Comparison of ENCODE assay signal across 7 cellular contexts in the genomic region with DNA sequence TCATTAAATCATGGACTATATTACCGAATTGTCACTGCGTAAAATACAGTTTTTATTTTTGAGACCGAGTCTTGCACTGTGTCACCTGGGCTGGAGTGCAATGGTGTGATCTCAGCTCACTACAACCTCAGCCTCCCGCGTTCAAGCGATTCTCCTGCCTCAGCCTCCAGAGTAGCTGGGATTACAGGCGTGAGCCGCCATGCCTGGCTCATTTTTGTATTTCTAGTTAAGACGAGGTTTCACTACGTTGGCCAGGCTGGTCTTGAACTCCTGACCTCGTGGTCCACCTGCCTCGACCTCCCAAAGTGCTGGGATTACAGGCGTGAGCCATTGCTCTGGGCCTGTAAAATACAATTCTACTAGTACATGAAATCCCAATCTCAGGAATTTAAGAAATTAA. TPM values are rescaled to one million over a fixed set of nuclear protein-coding genes. Genes with fewer than 3 reads are reported as not detected.
A peak's percentile ranks its signal among the peaks of the same experiment; 100 is the strongest.
DNase-seq lines count a peak whose midpoint lies in the region; ATAC-seq, FAIRE-seq and TF ChIP-seq lines count a peak whose summit lies in the region.
"Not testable (repeated sequence)": the region's sequence is repeated elsewhere in the genome, so short reads cannot be mapped to it uniquely, and the experiment has no call there.

No MANE protein-coding gene starts in this region.

- H3K9ac ChIP-seq in BLaER1, GM23248: not testable (repeated sequence)
- H3K9ac ChIP-seq in K562 (ENCODE audit: insufficient read depth in 1 of 2, low read depth in 2 of 2, low read length in 2 of 2), result peak overlapping the region; percentile 9 to 87

- not testable (repeated sequence) for H3K4me3 Mint-ChIP-seq in activated T-cell treated with anti-CD3 and anti-CD28 coated beads, Interleukin-2, amount 50 U/mL, for 24 hours
- H3K4me3 Mint-ChIP-seq in natural killer cell, result peak overlapping the region; percentile 13

- peaks cover 56% of the 10 kb centered on the region for H3K4me1 Mint-ChIP-seq in activated T-cell treated with anti-CD3 and anti-CD28 coated beads, Interleukin-2, amount 50 U/mL, for 24 hours (ENCODE audit: low read depth)
- H3K4me1 Mint-ChIP-seq in natural killer cell, result peaks cover 59 to 61% of the 10 kb centered on the region in 2 donors

- WGBS in GM23248 (ENCODE audit: low coverage in 1 of 2, low lambda C conversion rate in 2 of 2, missing lambda C conversion rate in 2 of 2), 2 experiments, result 84 to 87% methylated on average over 13 of the region's 13 CpGs
- 46% methylated on average over 13 of the region's 13 CpGs for WGBS in K562 (ENCODE audit: insufficient coverage, low coverage, missing lambda C conversion rate)

- not testable (repeated sequence) for TF ChIP-seq POLR2A in K562 (conservative IDR thresholded peaks at IDR 0.05)

- POLR2A ChIA-PET in PC-9 (lab: Charles Lee; ENCODE audit: unreplicated experiment), result not testable (repeated sequence)
- POLR2A ChIA-PET in K562 (lab: Yijun Ruan, JAX), result interaction anchor here (0.9 to 2.0 kb wide), 3 partner anchors 9 to 119 kb away, joined by 4 to 18 read pairs (median 4); a partner anchor contains a TSS

- TSS peak; percentile 4 for BruUV-seq in PC-9 (replicated peaks; lab: Mats Ljungman, UMichigan)
- not testable (repeated sequence) for BruUV-seq in K562 (replicated peaks; lab: Mats Ljungman, UMichigan)

- peak overlapping the region; percentile 26 for H3K27ac Mint-ChIP-seq in activated T-cell treated with anti-CD3 and anti-CD28 coated beads, Interleukin-2, amount 50 U/mL, for 24 hours
- H3K27ac Mint-ChIP-seq in natural killer cell, result not testable (repeated sequence)

- H4K20me1 ChIP-seq in BLaER1, result peaks cover 74% of the 10 kb centered on the region
- H4K20me1 ChIP-seq in GM23248 (ENCODE audit: insufficient read depth), result peaks cover 38% of the 10 kb centered on the region
- peaks cover 63% of the 10 kb centered on the region for H4K20me1 ChIP-seq in PC-9 (ENCODE audit: insufficient read depth)
- H4K20me1 ChIP-seq in K562 (replicated peaks; ENCODE audit: control insufficient read depth, insufficient read depth, low read length), result not testable (repeated sequence)

- not testable (repeated sequence) for TF ChIP-seq CTCF in PC-9 (conservative IDR thresholded peaks at IDR 0.05); K562 (IDR thresholded peaks at IDR 0.05 in 2 of 3, conservative IDR thresholded peaks at IDR 0.05 in 1 of 3; ENCODE audit: insufficient read depth in 2 of 3, low read depth in 1 of 3, low read length in 3 of 3); natural killer cell (IDR thresholded peaks at IDR 0.05)

- peaks cover 86% of the 10 kb centered on the region for H3K79me2 ChIP-seq in GM23248 (ENCODE audit: insufficient read depth)
- H3K79me2 ChIP-seq in PC-9 (ENCODE audit: low read depth), result peaks cover 86% of the 10 kb centered on the region
- H3K79me2 ChIP-seq in K562 (ENCODE audit: control insufficient read depth, insufficient read depth, low read length), result peaks cover 91% of the 10 kb centered on the region

- not testable (repeated sequence) for FAIRE-seq in K562 (lab: Jason Lieb, UNC)

- ATAC-seq in K562; Right ventricle myocardium superior (ENCODE audit: poor library complexity); natural killer cell: not testable (repeated sequence)

- H3K9me3 Mint-ChIP-seq in activated T-cell treated with anti-CD3 and anti-CD28 coated beads, Interleukin-2, amount 50 U/mL, for 24 hours; natural killer cell: not testable (repeated sequence)

- H3K4me3 ChIP-seq in BLaER1, PC-9: not testable (repeated sequence)
- H3K4me3 ChIP-seq in GM23248, result peak overlapping the region; percentile 82; the same call in 1 of the 2 replicates
- peak overlapping the region; percentile 10; the same call in 1 of the 2 replicates for H3K4me3 ChIP-seq in K562

- CTCF ChIA-PET in PC-9 (lab: Charles Lee); K562 (lab: Yijun Ruan, JAX; ENCODE audit: low intra/inter-chr PET ratio): not testable (repeated sequence)

- H3K36me3 Mint-ChIP-seq in activated T-cell treated with anti-CD3 and anti-CD28 coated beads, Interleukin-2, amount 50 U/mL, for 24 hours (ENCODE audit: low read depth), result peaks cover 34% of the 10 kb centered on the region
- not testable (repeated sequence) for H3K36me3 Mint-ChIP-seq in natural killer cell

- intact Hi-C loops in PC-9 (cut with micrococcal nuclease; ENCODE audit: unreplicated experiment); K562 (cut with micrococcal nuclease); natural killer cell (cut with micrococcal nuclease): not testable (repeated sequence)
- intact Hi-C loops in Right ventricle myocardium superior (cut with DNase I), result loop anchor here (10.0 kb wide), 3 partner anchors 57 to 203 kb away; a partner anchor contains a TSS

- H3K4me1 ChIP-seq in BLaER1 (peaks cover 56% of the 10 kb centered on the region), GM23248 (ENCODE audit: insufficient read depth) (peaks cover 39% of the 10 kb centered on the region), PC-9 (replicated peaks; ENCODE audit: insufficient read depth) (peaks cover 22% of the 10 kb centered on the region), K562 (replicated peaks in 1 of 2; ENCODE audit: control insufficient read depth in 2 of 2, insufficient read depth in 2 of 2, low read length in 2 of 2) (peaks cover 12 to 25% of the 10 kb centered on the region in 2 experiments)

- not testable (repeated sequence) for H3K36me3 ChIP-seq in BLaER1; GM23248 (ENCODE audit: low read depth)
- H3K36me3 ChIP-seq in PC-9 (ENCODE audit: low read depth) (peaks cover 14% of the 10 kb centered on the region; the same call in 1 of the 2 replicates), K562 (ENCODE audit: control insufficient read depth, insufficient read depth, low read length) (peaks cover 13% of the 10 kb centered on the region; the same call in 2 of the 3 replicates)

- TF ChIP-seq EP300 in K562 (IDR thresholded peaks at IDR 0.05; ENCODE audit: low read length), result not testable (repeated sequence)

- H3K9me2 ChIP-seq in GM23248 (ENCODE audit: insufficient read depth); PC-9 (ENCODE audit: insufficient read depth): not testable (repeated sequence)

- in situ Hi-C loops in GM23248 (cut with MboI); K562 (cut with MboI): not testable (repeated sequence)

- DNase-seq in GM23248; PC-9; activated T-cell treated with anti-CD3 and anti-CD28 coated beads, Interleukin-2, amount 50 U/mL, for 24 hours; natural killer cell: not testable (repeated sequence)
- DNase-seq in K562 (ENCODE audit: extremely low read depth in 1 of 4, low spot score in 3 of 4), result peak in 1 of 4 experiments; percentile 34
- DNase-seq in Right ventricle myocardium superior, result peak; percentile 40

- H3F3A ChIP-seq in GM23248 (ENCODE audit: insufficient read depth), result peaks cover 26% of the 10 kb centered on the region
- H3F3A ChIP-seq in PC-9 (ENCODE audit: insufficient read depth, low read depth), result not testable (repeated sequence)

- H3K27me3 Mint-ChIP-seq in activated T-cell treated with anti-CD3 and anti-CD28 coated beads, Interleukin-2, amount 50 U/mL, for 24 hours; natural killer cell (ENCODE audit: low read depth in 2 of 2): not testable (repeated sequence)

- not testable (repeated sequence) for H3K27me3 ChIP-seq in BLaER1; GM23248 (replicated peaks; ENCODE audit: insufficient read depth); PC-9 (ENCODE audit: insufficient read depth, low read depth); K562 (ENCODE audit: control insufficient read depth in 2 of 2, insufficient read depth in 2 of 2, low read length in 2 of 2)

- not testable (repeated sequence) for H3K9me1 ChIP-seq in K562 (ENCODE audit: control insufficient read depth, insufficient read depth, low read length)

- H2AFZ ChIP-seq in GM23248; PC-9; K562 (ENCODE audit: low read depth, low read length): not testable (repeated sequence)

- not testable (repeated sequence) for TF ChIP-seq RAD21 in K562 (CRISPR knock-in tag; conservative IDR thresholded peaks at IDR 0.05 in 1 of 2, IDR thresholded peaks at IDR 0.05 in 1 of 2)

- H3K27ac ChIP-seq in BLaER1, GM23248, PC-9: not testable (repeated sequence)
- H3K27ac ChIP-seq in K562 (ENCODE audit: extremely low read depth, low read depth, low read length), result peak overlapping the region; percentile 45; the same call in 2 of the 3 replicates

- H3K4me2 ChIP-seq in BLaER1, result peak overlapping the region; percentile 83
- H3K4me2 ChIP-seq in GM23248 (ENCODE audit: unreplicated experiment), result peak overlapping the region; percentile 96
- H3K4me2 ChIP-seq in PC-9, result peak overlapping the region; percentile 82
- peak overlapping the region; percentile 90 for H3K4me2 ChIP-seq in K562 (ENCODE audit: insufficient read depth, low read length)

- not testable (repeated sequence) for H3K9me3 ChIP-seq in BLaER1; GM23248 (ENCODE audit: low read depth); PC-9 (ENCODE audit: insufficient read depth, low read depth); K562 (replicated peaks; ENCODE audit: control insufficient read depth, insufficient read depth, low read depth, low read length)

RNA-seq across cellular contexts. Expression of a gene that starts 4.4 kb away (rescaled TPM):
- total RNA-seq in GM23248 (2014; rRNA removed; shearing (Covaris generic)), result 25.8 and 33.1 TPM in 2 replicates
- polyA plus RNA-seq in GM23248 (2016; fragmentation: Nextera tagmentation; extraction: Ambion mirVana) (14.2 and 15.7 TPM in 2 replicates), K562 (2011; rRNA removed) (38.3 and 42.0 TPM in 2 replicates), K562 (2014; fragmentation: Illumina TruSeq; extraction: Trizol) (37.0 and 44.5 TPM in 2 replicates), K562 (2014; fragmentation: Nextera tagmentation; extraction: Ambion mirVana) (10 to 100 TPM in 1 of 2 experiments, 1 to 10 TPM in 1; 8.8 to 11.8 TPM), K562 (2014; rRNA removed) (23.1 and 34.9 TPM in 2 replicates)
- total RNA-seq in PC-9 (2021) (49.3 and 49.4 TPM in 2 replicates), K562 (2014; rRNA removed) (18.5 and 24.1 TPM in 2 replicates), K562 (2014; rRNA removed; fragmentation: Illumina TruSeq; extraction: Trizol) (23.3 and 26.0 TPM in 2 replicates), K562 (2015; rRNA removed; fragmentation: Illumina TruSeq; extraction: Trizol) (19.6 and 20.5 TPM in 2 replicates), K562 (2021) (39.7 and 40.7 TPM in 2 replicates), Right ventricle myocardium superior (38.2 TPM), natural killer cell (100 to 1,000 TPM; 104 to 110 (median 105) TPM)
- total RNA-seq in K562 (2011; cell fraction: chromatin; rRNA removed; ENCODE audit: low replicate concordance), result 50.8 and 180 TPM in 2 replicates
- 23.8 and 31.2 TPM in 2 replicates for total RNA-seq in K562 (2011; cell fraction: nucleolus; rRNA removed)
- total RNA-seq in K562 (2011; cell fraction: nucleoplasm; rRNA removed), result 66.1 and 83.2 TPM in 2 replicates
- 15.8 and 27.3 TPM in 2 replicates for polyA plus RNA-seq in K562 (2011; cell fraction: cytosol; rRNA removed)
- 81.8 and 111 TPM in 2 replicates for polyA plus RNA-seq in K562 (2011; cell fraction: nucleus; rRNA removed)
- polyA plus RNA-seq in K562 (2012), result 31.6 and 35.1 TPM in 2 replicates
- 61.7 and 67.6 TPM in 2 replicates for polyA minus RNA-seq in K562 (2011; rRNA and poly(A)+ RNA removed)
- polyA minus RNA-seq in K562 (2011; cell fraction: cytosol; rRNA and poly(A)+ RNA removed), result 35.0 and 42.2 TPM in 2 replicates
- 19.4 and 37.9 TPM in 2 replicates for polyA minus RNA-seq in K562 (2011; cell fraction: nucleus; rRNA and poly(A)+ RNA removed)
